1 cellular context compared by ENCODE assay signal in the genomic region with DNA sequence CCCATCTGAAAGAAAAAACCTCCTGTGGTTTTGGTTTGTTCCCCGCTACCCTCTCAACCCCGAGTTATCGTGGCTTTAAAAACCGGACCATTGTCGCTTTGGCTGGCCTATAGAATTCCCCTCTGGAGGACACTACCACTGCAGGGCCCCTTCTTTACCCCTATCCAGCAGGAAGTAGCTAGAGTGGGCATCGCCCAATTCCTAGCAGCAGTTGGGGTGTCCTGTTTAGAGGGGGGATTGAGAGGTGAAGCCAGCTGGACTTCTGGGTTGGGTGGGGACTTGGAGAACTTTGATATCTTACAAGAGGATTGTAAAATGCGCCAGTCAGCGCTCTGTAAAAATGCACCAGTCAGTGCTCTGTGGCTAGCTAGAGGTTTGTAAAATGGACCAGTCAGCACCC.
TF ChIP-seq lines count a peak whose summit lies in the region.
"Not testable (repeated sequence)": the region's sequence is repeated elsewhere in the genome, so short reads cannot be mapped to it uniquely, and the experiment has no call there.

No MANE protein-coding gene starts in this region.

TF ChIP-seq in K562, 482 proteins besides CTCF, POLR2A, EP300 and RAD21:
- TF ChIP-seq, protein P1, sequence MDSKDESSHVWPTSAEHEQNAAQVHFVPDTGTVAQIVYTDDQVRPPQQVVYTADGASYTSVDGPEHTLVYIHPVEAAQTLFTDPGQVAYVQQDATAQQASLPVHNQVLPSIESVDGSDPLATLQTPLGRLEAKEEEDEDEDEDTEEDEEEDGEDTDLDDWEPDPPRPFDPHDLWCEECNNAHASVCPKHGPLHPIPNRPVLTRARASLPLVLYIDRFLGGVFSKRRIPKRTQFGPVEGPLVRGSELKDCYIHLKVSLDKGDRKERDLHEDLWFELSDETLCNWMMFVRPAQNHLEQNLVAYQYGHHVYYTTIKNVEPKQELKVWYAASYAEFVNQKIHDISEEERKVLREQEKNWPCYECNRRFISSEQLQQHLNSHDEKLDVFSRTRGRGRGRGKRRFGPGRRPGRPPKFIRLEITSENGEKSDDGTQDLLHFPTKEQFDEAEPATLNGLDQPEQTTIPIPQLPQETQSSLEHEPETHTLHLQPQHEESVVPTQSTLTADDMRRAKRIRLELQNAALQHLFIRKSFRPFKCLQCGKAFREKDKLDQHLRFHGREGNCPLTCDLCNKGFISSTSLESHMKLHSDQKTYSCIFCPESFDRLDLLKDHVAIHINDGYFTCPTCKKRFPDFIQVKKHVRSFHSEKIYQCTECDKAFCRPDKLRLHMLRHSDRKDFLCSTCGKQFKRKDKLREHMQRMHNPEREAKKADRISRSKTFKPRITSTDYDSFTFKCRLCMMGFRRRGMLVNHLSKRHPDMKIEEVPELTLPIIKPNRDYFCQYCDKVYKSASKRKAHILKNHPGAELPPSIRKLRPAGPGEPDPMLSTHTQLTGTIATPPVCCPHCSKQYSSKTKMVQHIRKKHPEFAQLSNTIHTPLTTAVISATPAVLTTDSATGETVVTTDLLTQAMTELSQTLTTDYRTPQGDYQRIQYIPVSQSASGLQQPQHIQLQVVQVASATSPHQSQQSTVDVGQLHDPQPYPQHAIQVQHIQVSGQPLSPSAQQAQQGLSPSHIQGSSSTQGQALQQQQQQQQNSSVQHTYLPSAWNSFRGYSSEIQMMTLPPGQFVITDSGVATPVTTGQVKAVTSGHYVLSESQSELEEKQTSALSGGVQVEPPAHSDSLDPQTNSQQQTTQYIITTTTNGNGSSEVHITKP (IDR thresholded peaks at IDR 0.05; ENCODE audit: partially characterized antibody) = peak; percentile 19
- TF ChIP-seq, protein P2, sequence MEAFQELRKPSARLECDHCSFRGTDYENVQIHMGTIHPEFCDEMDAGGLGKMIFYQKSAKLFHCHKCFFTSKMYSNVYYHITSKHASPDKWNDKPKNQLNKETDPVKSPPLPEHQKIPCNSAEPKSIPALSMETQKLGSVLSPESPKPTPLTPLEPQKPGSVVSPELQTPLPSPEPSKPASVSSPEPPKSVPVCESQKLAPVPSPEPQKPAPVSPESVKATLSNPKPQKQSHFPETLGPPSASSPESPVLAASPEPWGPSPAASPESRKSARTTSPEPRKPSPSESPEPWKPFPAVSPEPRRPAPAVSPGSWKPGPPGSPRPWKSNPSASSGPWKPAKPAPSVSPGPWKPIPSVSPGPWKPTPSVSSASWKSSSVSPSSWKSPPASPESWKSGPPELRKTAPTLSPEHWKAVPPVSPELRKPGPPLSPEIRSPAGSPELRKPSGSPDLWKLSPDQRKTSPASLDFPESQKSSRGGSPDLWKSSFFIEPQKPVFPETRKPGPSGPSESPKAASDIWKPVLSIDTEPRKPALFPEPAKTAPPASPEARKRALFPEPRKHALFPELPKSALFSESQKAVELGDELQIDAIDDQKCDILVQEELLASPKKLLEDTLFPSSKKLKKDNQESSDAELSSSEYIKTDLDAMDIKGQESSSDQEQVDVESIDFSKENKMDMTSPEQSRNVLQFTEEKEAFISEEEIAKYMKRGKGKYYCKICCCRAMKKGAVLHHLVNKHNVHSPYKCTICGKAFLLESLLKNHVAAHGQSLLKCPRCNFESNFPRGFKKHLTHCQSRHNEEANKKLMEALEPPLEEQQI (IDR thresholded peaks at IDR 0.05) = 0 out of 2 replicates have a peak, but pooled peaks have one; percentile 56
- TF ChIP-seq C11orf30 (IDR thresholded peaks at IDR 0.05; ENCODE audit: low read depth) = 0 out of 2 replicates have a peak, but pooled peaks have one; percentile 14
- peak; percentile 24; the same call in 1 of the 2 replicates for TF ChIP-seq FOXM1 (IDR thresholded peaks at IDR 0.05; ENCODE audit: low read depth)
- not testable (repeated sequence) for TF ChIP-seq FOXM1 (CRISPR knock-in tag; IDR thresholded peaks at IDR 0.05; ENCODE audit: low read depth)
- TF ChIP-seq CBX5 (IDR thresholded peaks at IDR 0.05; ENCODE audit: borderline replicate concordance, low read depth) = 0 out of 2 replicates have a peak, but pooled peaks have one; percentile 34
- peak; percentile 78; the same call in 1 of the 2 replicates for TF ChIP-seq ELF2 (CRISPR knock-in tag; IDR thresholded peaks at IDR 0.05)
- TF ChIP-seq CBX3 (IDR thresholded peaks at IDR 0.05; ENCODE audit: borderline replicate concordance in 1 of 2, low read length in 2 of 2) = peak in 1 of 2 experiments; percentile 16; a peak in 1 of 3 replicates
- peak; percentile 61; the same call in 1 of the 2 replicates for TF ChIP-seq TRIM28 (IDR thresholded peaks at IDR 0.05)
